ENCODE assay signal across 2 cellular contexts in the genomic region with DNA sequence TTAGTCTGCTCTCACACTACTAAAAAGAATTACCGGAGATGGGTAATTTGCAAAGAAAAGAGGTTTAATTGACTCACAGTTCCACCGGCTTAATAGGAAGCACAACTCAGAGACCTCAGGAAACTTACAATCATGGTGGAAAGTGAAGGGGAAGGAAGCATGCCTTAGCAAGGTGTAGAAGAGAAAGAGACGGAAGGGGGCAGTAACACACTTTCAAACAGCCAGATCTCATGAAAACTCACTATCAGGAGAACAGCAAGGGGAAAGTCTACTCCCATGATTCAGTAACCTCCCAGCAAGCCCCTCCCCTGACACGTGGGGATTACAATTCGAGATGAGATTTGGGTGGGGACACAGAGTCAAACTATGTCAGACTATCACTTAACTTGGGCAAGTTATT.
TF ChIP-seq lines count a peak whose summit lies in the region.

No MANE protein-coding gene starts in this region.

TF ChIP-seq in GM23338, 12 proteins besides CTCF, POLR2A, EP300 and RAD21 (continued from another document):
- TF ChIP-seq, protein P1, sequence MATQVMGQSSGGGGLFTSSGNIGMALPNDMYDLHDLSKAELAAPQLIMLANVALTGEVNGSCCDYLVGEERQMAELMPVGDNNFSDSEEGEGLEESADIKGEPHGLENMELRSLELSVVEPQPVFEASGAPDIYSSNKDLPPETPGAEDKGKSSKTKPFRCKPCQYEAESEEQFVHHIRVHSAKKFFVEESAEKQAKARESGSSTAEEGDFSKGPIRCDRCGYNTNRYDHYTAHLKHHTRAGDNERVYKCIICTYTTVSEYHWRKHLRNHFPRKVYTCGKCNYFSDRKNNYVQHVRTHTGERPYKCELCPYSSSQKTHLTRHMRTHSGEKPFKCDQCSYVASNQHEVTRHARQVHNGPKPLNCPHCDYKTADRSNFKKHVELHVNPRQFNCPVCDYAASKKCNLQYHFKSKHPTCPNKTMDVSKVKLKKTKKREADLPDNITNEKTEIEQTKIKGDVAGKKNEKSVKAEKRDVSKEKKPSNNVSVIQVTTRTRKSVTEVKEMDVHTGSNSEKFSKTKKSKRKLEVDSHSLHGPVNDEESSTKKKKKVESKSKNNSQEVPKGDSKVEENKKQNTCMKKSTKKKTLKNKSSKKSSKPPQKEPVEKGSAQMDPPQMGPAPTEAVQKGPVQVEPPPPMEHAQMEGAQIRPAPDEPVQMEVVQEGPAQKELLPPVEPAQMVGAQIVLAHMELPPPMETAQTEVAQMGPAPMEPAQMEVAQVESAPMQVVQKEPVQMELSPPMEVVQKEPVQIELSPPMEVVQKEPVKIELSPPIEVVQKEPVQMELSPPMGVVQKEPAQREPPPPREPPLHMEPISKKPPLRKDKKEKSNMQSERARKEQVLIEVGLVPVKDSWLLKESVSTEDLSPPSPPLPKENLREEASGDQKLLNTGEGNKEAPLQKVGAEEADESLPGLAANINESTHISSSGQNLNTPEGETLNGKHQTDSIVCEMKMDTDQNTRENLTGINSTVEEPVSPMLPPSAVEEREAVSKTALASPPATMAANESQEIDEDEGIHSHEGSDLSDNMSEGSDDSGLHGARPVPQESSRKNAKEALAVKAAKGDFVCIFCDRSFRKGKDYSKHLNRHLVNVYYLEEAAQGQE (IDR thresholded peaks at IDR 0.05; ENCODE audit: unreplicated experiment), result no peak
- TF ChIP-seq ZNF114 (CRISPR knock-in tag; IDR thresholded peaks at IDR 0.05), result no peak
- TF ChIP-seq NANOG (IDR thresholded peaks at IDR 0.05; ENCODE audit: borderline replicate concordance), result no peak
- no peak for TF ChIP-seq EZH2 (IDR thresholded peaks at IDR 0.05; ENCODE audit: low read depth, unreplicated experiment)

TF ChIP-seq in WTC11, 78 proteins besides CTCF, POLR2A, EP300 and RAD21 (continued from another document):
- TF ChIP-seq, protein P2, sequence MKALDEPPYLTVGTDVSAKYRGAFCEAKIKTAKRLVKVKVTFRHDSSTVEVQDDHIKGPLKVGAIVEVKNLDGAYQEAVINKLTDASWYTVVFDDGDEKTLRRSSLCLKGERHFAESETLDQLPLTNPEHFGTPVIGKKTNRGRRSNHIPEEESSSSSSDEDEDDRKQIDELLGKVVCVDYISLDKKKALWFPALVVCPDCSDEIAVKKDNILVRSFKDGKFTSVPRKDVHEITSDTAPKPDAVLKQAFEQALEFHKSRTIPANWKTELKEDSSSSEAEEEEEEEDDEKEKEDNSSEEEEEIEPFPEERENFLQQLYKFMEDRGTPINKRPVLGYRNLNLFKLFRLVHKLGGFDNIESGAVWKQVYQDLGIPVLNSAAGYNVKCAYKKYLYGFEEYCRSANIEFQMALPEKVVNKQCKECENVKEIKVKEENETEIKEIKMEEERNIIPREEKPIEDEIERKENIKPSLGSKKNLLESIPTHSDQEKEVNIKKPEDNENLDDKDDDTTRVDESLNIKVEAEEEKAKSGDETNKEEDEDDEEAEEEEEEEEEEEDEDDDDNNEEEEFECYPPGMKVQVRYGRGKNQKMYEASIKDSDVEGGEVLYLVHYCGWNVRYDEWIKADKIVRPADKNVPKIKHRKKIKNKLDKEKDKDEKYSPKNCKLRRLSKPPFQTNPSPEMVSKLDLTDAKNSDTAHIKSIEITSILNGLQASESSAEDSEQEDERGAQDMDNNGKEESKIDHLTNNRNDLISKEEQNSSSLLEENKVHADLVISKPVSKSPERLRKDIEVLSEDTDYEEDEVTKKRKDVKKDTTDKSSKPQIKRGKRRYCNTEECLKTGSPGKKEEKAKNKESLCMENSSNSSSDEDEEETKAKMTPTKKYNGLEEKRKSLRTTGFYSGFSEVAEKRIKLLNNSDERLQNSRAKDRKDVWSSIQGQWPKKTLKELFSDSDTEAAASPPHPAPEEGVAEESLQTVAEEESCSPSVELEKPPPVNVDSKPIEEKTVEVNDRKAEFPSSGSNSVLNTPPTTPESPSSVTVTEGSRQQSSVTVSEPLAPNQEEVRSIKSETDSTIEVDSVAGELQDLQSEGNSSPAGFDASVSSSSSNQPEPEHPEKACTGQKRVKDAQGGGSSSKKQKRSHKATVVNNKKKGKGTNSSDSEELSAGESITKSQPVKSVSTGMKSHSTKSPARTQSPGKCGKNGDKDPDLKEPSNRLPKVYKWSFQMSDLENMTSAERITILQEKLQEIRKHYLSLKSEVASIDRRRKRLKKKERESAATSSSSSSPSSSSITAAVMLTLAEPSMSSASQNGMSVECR (CRISPR knock-in tag; IDR thresholded peaks at IDR 0.05; ENCODE audit: borderline replicate concordance), result no peak
- TF ChIP-seq SOX15 (CRISPR knock-in tag; IDR thresholded peaks at IDR 0.05), result no peak
- no peak for TF ChIP-seq NFATC4 (CRISPR knock-in tag; IDR thresholded peaks at IDR 0.05)
- no peak for TF ChIP-seq ZNF317 (CRISPR knock-in tag; IDR thresholded peaks at IDR 0.05; ENCODE audit: borderline replicate concordance, low read depth)
- TF ChIP-seq, protein P3, sequence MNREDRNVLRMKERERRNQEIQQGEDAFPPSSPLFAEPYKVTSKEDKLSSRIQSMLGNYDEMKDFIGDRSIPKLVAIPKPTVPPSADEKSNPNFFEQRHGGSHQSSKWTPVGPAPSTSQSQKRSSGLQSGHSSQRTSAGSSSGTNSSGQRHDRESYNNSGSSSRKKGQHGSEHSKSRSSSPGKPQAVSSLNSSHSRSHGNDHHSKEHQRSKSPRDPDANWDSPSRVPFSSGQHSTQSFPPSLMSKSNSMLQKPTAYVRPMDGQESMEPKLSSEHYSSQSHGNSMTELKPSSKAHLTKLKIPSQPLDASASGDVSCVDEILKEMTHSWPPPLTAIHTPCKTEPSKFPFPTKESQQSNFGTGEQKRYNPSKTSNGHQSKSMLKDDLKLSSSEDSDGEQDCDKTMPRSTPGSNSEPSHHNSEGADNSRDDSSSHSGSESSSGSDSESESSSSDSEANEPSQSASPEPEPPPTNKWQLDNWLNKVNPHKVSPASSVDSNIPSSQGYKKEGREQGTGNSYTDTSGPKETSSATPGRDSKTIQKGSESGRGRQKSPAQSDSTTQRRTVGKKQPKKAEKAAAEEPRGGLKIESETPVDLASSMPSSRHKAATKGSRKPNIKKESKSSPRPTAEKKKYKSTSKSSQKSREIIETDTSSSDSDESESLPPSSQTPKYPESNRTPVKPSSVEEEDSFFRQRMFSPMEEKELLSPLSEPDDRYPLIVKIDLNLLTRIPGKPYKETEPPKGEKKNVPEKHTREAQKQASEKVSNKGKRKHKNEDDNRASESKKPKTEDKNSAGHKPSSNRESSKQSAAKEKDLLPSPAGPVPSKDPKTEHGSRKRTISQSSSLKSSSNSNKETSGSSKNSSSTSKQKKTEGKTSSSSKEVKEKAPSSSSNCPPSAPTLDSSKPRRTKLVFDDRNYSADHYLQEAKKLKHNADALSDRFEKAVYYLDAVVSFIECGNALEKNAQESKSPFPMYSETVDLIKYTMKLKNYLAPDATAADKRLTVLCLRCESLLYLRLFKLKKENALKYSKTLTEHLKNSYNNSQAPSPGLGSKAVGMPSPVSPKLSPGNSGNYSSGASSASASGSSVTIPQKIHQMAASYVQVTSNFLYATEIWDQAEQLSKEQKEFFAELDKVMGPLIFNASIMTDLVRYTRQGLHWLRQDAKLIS (CRISPR knock-in tag; IDR thresholded peaks at IDR 0.05; ENCODE audit: borderline replicate concordance), result no peak
- TF ChIP-seq, protein P4, sequence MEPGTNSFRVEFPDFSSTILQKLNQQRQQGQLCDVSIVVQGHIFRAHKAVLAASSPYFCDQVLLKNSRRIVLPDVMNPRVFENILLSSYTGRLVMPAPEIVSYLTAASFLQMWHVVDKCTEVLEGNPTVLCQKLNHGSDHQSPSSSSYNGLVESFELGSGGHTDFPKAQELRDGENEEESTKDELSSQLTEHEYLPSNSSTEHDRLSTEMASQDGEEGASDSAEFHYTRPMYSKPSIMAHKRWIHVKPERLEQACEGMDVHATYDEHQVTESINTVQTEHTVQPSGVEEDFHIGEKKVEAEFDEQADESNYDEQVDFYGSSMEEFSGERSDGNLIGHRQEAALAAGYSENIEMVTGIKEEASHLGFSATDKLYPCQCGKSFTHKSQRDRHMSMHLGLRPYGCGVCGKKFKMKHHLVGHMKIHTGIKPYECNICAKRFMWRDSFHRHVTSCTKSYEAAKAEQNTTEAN (CRISPR knock-in tag; IDR thresholded peaks at IDR 0.05), result no peak
- TF ChIP-seq NFYB (CRISPR knock-in tag; conservative IDR thresholded peaks at IDR 0.05; ENCODE audit: low read depth), result no peak
- TF ChIP-seq OVOL2 (CRISPR knock-in tag; IDR thresholded peaks at IDR 0.05; ENCODE audit: borderline replicate concordance), result no peak
- TF ChIP-seq RORB (CRISPR knock-in tag; IDR thresholded peaks at IDR 0.05), result no peak
- TF ChIP-seq NR3C1 (CRISPR knock-in tag; conservative IDR thresholded peaks at IDR 0.05; ENCODE audit: low read depth), result no peak
- TF ChIP-seq, protein P5, sequence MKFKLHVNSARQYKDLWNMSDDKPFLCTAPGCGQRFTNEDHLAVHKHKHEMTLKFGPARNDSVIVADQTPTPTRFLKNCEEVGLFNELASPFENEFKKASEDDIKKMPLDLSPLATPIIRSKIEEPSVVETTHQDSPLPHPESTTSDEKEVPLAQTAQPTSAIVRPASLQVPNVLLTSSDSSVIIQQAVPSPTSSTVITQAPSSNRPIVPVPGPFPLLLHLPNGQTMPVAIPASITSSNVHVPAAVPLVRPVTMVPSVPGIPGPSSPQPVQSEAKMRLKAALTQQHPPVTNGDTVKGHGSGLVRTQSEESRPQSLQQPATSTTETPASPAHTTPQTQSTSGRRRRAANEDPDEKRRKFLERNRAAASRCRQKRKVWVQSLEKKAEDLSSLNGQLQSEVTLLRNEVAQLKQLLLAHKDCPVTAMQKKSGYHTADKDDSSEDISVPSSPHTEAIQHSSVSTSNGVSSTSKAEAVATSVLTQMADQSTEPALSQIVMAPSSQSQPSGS (CRISPR knock-in tag; IDR thresholded peaks at IDR 0.05; ENCODE audit: borderline replicate concordance, low read depth), result no peak
- TF ChIP-seq, protein P6, sequence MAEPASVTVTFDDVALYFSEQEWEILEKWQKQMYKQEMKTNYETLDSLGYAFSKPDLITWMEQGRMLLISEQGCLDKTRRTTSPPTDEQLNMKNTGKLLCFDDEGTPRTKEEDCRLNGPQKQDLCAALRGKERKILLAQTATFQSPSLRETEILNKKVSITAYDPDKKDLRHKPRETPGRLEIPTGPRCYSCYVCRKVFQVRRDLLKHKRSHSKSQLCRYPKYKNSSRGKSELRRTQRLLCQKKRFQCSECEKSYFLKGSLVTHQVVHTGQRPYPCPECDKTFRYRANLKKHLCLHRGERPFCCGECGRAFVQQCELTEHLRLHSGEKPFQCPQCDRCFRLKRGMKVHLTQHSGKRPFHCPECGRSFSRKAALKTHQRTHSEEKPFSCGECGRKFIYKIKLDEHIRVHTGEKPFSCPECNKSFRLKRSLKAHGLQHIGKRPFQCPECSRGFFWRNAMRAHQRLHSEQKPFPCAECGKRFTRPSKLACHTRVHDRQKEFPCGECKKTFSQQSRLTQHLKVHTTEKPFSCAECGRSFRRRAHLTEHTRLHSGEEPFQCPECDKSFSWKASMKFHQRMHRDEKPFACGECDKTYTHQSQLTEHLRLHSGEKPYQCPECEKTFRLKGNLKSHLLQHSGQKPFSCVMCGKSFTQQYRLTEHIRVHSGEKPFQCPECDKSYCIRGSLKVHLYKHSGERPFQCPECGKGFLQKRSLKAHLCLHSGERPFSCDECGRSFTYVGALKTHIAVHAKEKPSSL (CRISPR knock-in tag; conservative IDR thresholded peaks at IDR 0.05), result no peak
- TF ChIP-seq, protein P7, sequence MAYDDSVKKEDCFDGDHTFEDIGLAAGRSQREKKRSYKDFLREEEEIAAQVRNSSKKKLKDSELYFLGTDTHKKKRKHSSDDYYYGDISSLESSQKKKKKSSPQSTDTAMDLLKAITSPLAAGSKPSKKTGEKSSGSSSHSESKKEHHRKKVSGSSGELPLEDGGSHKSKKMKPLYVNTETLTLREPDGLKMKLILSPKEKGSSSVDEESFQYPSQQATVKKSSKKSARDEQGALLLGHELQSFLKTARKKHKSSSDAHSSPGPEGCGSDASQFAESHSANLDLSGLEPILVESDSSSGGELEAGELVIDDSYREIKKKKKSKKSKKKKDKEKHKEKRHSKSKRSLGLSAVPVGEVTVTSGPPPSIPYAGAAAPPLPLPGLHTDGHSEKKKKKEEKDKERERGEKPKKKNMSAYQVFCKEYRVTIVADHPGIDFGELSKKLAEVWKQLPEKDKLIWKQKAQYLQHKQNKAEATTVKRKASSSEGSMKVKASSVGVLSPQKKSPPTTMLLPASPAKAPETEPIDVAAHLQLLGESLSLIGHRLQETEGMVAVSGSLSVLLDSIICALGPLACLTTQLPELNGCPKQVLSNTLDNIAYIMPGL (CRISPR knock-in tag; IDR thresholded peaks at IDR 0.05), result no peak
- no peak for TF ChIP-seq SP1 (CRISPR knock-in tag; conservative IDR thresholded peaks at IDR 0.05)
- TF ChIP-seq, protein P8, sequence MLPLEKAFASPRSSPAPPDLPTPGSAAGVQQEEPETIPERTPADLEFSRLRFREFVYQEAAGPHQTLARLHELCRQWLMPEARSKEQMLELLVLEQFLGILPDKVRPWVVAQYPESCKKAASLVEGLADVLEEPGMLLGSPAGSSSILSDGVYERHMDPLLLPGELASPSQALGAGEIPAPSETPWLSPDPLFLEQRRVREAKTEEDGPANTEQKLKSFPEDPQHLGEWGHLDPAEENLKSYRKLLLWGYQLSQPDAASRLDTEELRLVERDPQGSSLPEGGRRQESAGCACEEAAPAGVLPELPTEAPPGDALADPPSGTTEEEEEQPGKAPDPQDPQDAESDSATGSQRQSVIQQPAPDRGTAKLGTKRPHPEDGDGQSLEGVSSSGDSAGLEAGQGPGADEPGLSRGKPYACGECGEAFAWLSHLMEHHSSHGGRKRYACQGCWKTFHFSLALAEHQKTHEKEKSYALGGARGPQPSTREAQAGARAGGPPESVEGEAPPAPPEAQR (CRISPR knock-in tag; IDR thresholded peaks at IDR 0.05), result no peak
- TF ChIP-seq, protein P9, sequence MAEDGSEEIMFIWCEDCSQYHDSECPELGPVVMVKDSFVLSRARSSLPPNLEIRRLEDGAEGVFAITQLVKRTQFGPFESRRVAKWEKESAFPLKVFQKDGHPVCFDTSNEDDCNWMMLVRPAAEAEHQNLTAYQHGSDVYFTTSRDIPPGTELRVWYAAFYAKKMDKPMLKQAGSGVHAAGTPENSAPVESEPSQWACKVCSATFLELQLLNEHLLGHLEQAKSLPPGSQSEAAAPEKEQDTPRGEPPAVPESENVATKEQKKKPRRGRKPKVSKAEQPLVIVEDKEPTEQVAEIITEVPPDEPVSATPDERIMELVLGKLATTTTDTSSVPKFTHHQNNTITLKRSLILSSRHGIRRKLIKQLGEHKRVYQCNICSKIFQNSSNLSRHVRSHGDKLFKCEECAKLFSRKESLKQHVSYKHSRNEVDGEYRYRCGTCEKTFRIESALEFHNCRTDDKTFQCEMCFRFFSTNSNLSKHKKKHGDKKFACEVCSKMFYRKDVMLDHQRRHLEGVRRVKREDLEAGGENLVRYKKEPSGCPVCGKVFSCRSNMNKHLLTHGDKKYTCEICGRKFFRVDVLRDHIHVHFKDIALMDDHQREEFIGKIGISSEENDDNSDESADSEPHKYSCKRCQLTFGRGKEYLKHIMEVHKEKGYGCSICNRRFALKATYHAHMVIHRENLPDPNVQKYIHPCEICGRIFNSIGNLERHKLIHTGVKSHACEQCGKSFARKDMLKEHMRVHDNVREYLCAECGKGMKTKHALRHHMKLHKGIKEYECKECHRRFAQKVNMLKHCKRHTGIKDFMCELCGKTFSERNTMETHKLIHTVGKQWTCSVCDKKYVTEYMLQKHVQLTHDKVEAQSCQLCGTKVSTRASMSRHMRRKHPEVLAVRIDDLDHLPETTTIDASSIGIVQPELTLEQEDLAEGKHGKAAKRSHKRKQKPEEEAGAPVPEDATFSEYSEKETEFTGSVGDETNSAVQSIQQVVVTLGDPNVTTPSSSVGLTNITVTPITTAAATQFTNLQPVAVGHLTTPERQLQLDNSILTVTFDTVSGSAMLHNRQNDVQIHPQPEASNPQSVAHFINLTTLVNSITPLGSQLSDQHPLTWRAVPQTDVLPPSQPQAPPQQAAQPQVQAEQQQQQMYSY (CRISPR knock-in tag; IDR thresholded peaks at IDR 0.05), result no peak
- no peak for TF ChIP-seq FOXP1 (CRISPR knock-in tag; IDR thresholded peaks at IDR 0.05; ENCODE audit: borderline replicate concordance)
